Comparison of ENCODE assay signal across 23 cellular contexts in genomic region chr11:126581871-126582270, GRCh38.
"Had no signal": no experiment of that assay in that cellular context is flagged by ENCODE, and none has a peak within 500 bp of the region (broad histone marks: within the 10 kb centered on the region; RNA-seq: fewer than 3 reads in every experiment).

No MANE protein-coding gene starts in this region.

- H3K9me3 Mint-ChIP-seq: activated naive CD4-positive, alpha-beta T cell treated with anti-CD3 and anti-CD28 coated beads, Interleukin-2, amount 50 U/mL, for 72 hours; activated T-cell treated with anti-CD3 and anti-CD28 coated beads, Interleukin-2, amount 50 U/mL, for 72 hours; central memory CD8-positive, alpha-beta T cell; dendritic cell treated with granulocyte-macrophage colony-stimulating factor and Interleukin-4, amounts not matched to agents 40 ng/mL and 50 ng/mL, for 4 days; immature natural killer cell; naive thymus-derived CD8-positive, alpha-beta T cell; stimulated activated naive B cell treated with anti-CD40 and anti-IgM and Interleukin-4, amounts not matched to agents 10 μg/mL and 1 μg/mL and 100 μg/mL, for 72 hours; T-helper 2 cell treated with Interferon-gamma antibody and Interleukin-4, amounts not matched to agents 5 μg/mL and 100 μg/mL, for 36 hours had no signal

- H3K4me3 ChIP-seq: esophagus squamous epithelium, hepatocyte, skin epidermis, stomach, thyroid gland, upper lobe of right lung had no signal

- DNase-seq: activated CD4-positive, alpha-beta T cell treated with anti-CD3 and anti-CD28 coated beads for 4 hours; activated CD4-positive, alpha-beta T cell treated with anti-CD3 and anti-CD28 coated beads, Interleukin-2, amount 50 U/mL, for 4 hours; activated naive CD4-positive, alpha-beta T cell; activated T-cell treated with anti-CD3 and anti-CD28 coated beads for 4 hours; activated T-cell treated with anti-CD3 and anti-CD28 coated beads, Interleukin-2, amount 50 U/mL, for 72 hours; esophagus squamous epithelium; immature natural killer cell; kidney; midbrain; stimulated activated naive B cell treated with anti-CD40 and anti-IgM and Interleukin-4, amounts not matched to agents 10 μg/mL and 1 μg/mL and 100 μg/mL, for 72 hours; stomach; T-helper 1 cell; thyroid gland; upper lobe of right lung had no signal

- H3K9me3 ChIP-seq: esophagus squamous epithelium, stomach, thyroid gland, upper lobe of right lung had no signal

- H3K4me3 Mint-ChIP-seq: activated T-cell treated with anti-CD3 and anti-CD28 coated beads, Interleukin-2, amount 50 U/mL, for 72 hours; central memory CD8-positive, alpha-beta T cell; dendritic cell treated with granulocyte-macrophage colony-stimulating factor and Interleukin-4, amounts not matched to agents 40 ng/mL and 50 ng/mL, for 4 days; immature natural killer cell; naive thymus-derived CD8-positive, alpha-beta T cell; stimulated activated naive B cell treated with anti-CD40 and anti-IgM and Interleukin-4, amounts not matched to agents 10 μg/mL and 1 μg/mL and 100 μg/mL, for 72 hours; T-helper 2 cell treated with Interferon-gamma antibody and Interleukin-4, amounts not matched to agents 5 μg/mL and 100 μg/mL, for 36 hours had no signal

- H3K36me3 Mint-ChIP-seq: activated naive CD4-positive, alpha-beta T cell treated with anti-CD3 and anti-CD28 coated beads, Interleukin-2, amount 50 U/mL, for 72 hours; immature natural killer cell; naive thymus-derived CD8-positive, alpha-beta T cell; stimulated activated naive B cell treated with anti-CD40 and anti-IgM and Interleukin-4, amounts not matched to agents 10 μg/mL and 1 μg/mL and 100 μg/mL, for 72 hours had no signal

- H3K27ac Mint-ChIP-seq: activated naive CD4-positive, alpha-beta T cell treated with anti-CD3 and anti-CD28 coated beads, Interleukin-2, amount 50 U/mL, for 72 hours; activated T-cell treated with anti-CD3 and anti-CD28 coated beads, Interleukin-2, amount 50 U/mL, for 72 hours; dendritic cell treated with granulocyte-macrophage colony-stimulating factor and Interleukin-4, amounts not matched to agents 40 ng/mL and 50 ng/mL, for 4 days; immature natural killer cell; naive thymus-derived CD8-positive, alpha-beta T cell; stimulated activated naive B cell treated with anti-CD40 and anti-IgM and Interleukin-4, amounts not matched to agents 10 μg/mL and 1 μg/mL and 100 μg/mL, for 72 hours; T-helper 2 cell treated with Interferon-gamma antibody and Interleukin-4, amounts not matched to agents 5 μg/mL and 100 μg/mL, for 36 hours had no signal

- H3K27ac ChIP-seq: epithelial cell of prostate, esophagus squamous epithelium, hepatocyte, skin epidermis, stomach, thyroid gland, upper lobe of right lung had no signal

- H3K27me3 ChIP-seq: thyroid gland, upper lobe of right lung had no signal

- H3K27me3 Mint-ChIP-seq: dendritic cell treated with granulocyte-macrophage colony-stimulating factor and Interleukin-4, amounts not matched to agents 40 ng/mL and 50 ng/mL, for 4 days had no signal

- ATAC-seq: activated naive CD4-positive, alpha-beta T cell treated with anti-CD3 and anti-CD28 coated beads, Interleukin-2, amount 50 U/mL, for 72 hours; activated T-cell treated with anti-CD3 and anti-CD28 coated beads, Interleukin-2, amount 50 U/mL, for 72 hours; naive thymus-derived CD8-positive, alpha-beta T cell; sciatic nerve; stimulated activated naive B cell treated with anti-CD40 and anti-IgM and Interleukin-4, amounts not matched to agents 10 μg/mL and 1 μg/mL and 100 μg/mL, for 72 hours; upper lobe of right lung had no signal

- H3K4me1 Mint-ChIP-seq: central memory CD8-positive, alpha-beta T cell; immature natural killer cell; naive thymus-derived CD8-positive, alpha-beta T cell; stimulated activated naive B cell treated with anti-CD40 and anti-IgM and Interleukin-4, amounts not matched to agents 10 μg/mL and 1 μg/mL and 100 μg/mL, for 72 hours had no signal

- H3K4me1 ChIP-seq: upper lobe of right lung had no signal

- H3K36me3 ChIP-seq: esophagus squamous epithelium, stomach, thyroid gland, upper lobe of right lung had no signal
